ENCODE assay signal across 8 cellular contexts in the genomic region with DNA sequence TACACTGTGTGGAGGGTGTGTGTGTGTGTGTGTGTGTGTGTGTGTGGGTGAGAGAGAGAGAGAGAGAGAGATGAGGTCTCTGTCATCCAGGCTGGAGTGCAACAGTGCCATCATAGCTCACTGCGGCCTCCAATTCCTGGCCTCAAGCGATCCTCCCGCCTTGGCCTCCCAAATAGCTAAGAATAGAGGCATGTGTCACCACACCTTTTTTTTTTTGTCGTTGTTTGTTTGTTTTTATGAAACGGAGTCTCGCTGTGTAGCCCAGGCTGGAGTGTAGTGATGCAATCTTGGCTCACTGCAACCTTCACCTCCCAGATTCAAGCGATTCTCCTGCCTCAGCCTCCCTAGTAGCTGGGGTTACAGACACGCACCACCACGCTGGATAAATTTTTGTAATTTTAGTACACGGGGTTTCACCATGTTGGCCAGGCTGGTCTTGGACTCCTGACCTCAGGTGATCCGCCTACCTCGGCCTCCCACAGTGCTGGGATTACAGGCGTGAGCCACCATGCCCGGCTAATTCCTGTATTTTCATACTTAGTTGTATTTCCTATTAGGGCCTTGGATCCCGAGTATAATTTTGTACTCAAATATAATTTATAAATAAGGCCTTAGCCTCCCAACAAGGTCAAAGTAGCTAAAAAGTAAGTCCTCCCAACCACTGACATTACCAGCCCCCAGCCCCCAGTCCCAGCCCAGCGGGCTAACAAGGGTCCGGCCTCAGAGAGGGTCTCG. TPM values are rescaled to one million over a fixed set of nuclear protein-coding genes. Genes with fewer than 3 reads are reported as not detected.
A peak's percentile ranks its signal among the peaks of the same experiment; 100 is the strongest.
DNase-seq lines count a peak whose midpoint lies in the region; ATAC-seq, FAIRE-seq and TF ChIP-seq lines count a peak whose summit lies in the region.
"Not testable (repeated sequence)": the region's sequence is repeated elsewhere in the genome, so short reads cannot be mapped to it uniquely, and the experiment has no call there.

No MANE protein-coding gene starts in this region.

- H3K27ac ChIP-seq in WERI-Rb-1 (peak overlapping the region; percentile 67), K562 (ENCODE audit: extremely low read depth, low read depth, low read length) (peak overlapping the region; percentile 80), fibroblast of lung (ENCODE audit: insufficient read depth, low read length) (peak overlapping the region; percentile 73), right lobe of liver (peak overlapping the region; percentile 94 to 100 (median 100)), parathyroid adenoma (peak overlapping the region; percentile 73), tibial nerve (peak overlapping the region; percentile 71 to 87 (median 80))

- TF ChIP-seq CTCF in Caco-2 (IDR thresholded peaks at IDR 0.05; ENCODE audit: insufficient read depth in 1 of 2, low read depth in 1 of 2, low read length in 1 of 2, severe bottlenecking in 1 of 2, unreplicated experiment in 1 of 2); WERI-Rb-1 (IDR thresholded peaks at IDR 0.05; ENCODE audit: low read depth, low read length); K562 (IDR thresholded peaks at IDR 0.05 in 2 of 3, conservative IDR thresholded peaks at IDR 0.05 in 1 of 3; ENCODE audit: insufficient read depth in 2 of 3, low read depth in 1 of 3, low read length in 3 of 3); fibroblast of lung (conservative IDR thresholded peaks at IDR 0.05 in 1 of 2, IDR thresholded peaks at IDR 0.05 in 1 of 2; ENCODE audit: low read depth in 1 of 2, low read length in 2 of 2); right lobe of liver (IDR thresholded peaks at IDR 0.05); parathyroid adenoma (IDR thresholded peaks at IDR 0.05); tibial nerve (IDR thresholded peaks at IDR 0.05): not testable (repeated sequence)

- TF ChIP-seq EP300 in K562 (IDR thresholded peaks at IDR 0.05; ENCODE audit: low read length); tibial nerve (IDR thresholded peaks at IDR 0.05): not testable (repeated sequence)

- 33% methylated on average over 13 of the region's 18 CpGs for WGBS in K562 (ENCODE audit: insufficient coverage, low coverage, missing lambda C conversion rate)
- WGBS in right lobe of liver (ENCODE audit: insufficient coverage, low coverage, low lambda C conversion rate, missing lambda C conversion rate) = 41% methylated on average over 14 of the region's 18 CpGs
- 57 to 61% methylated on average over 18 of the region's 18 CpGs for WGBS in tibial nerve, 2 donors

- H3K9me3 Mint-ChIP-seq in Caco-2 (ENCODE audit: unreplicated experiment) = not testable (repeated sequence)

- H3K36me3 ChIP-seq in Caco-2 (ENCODE audit: control insufficient read depth, insufficient read depth, low read length); WERI-Rb-1; K562 (ENCODE audit: control insufficient read depth, insufficient read depth, low read length); fibroblast of lung (ENCODE audit: control insufficient read depth, insufficient read depth, low read length); right lobe of liver; parathyroid adenoma (ENCODE audit: control insufficient read depth, insufficient read depth, low read length): not testable (repeated sequence)
- peaks cover 0 to 12% (median 0%) of the 10 kb centered on the region in 3 donors for H3K36me3 ChIP-seq in tibial nerve

- TF ChIP-seq POLR2A in K562 (conservative IDR thresholded peaks at IDR 0.05); right lobe of liver (IDR thresholded peaks at IDR 0.05); tibial nerve (IDR thresholded peaks at IDR 0.05): not testable (repeated sequence)

- not testable (repeated sequence) for H3K4me1 ChIP-seq in Caco-2, parathyroid adenoma
- H3K4me1 ChIP-seq in K562 (replicated peaks in 1 of 2; ENCODE audit: control insufficient read depth in 2 of 2, insufficient read depth in 2 of 2, low read length in 2 of 2) = peaks cover 13 to 20% of the 10 kb centered on the region in 2 experiments
- H3K4me1 ChIP-seq in fibroblast of lung (ENCODE audit: control insufficient read depth, extremely low read depth, insufficient read depth, low read length) = peaks cover 10% of the 10 kb centered on the region
- peaks cover 0 to 51% (median 20%) of the 10 kb centered on the region in 4 donors for H3K4me1 ChIP-seq in right lobe of liver
- H3K4me1 ChIP-seq in tibial nerve = peaks cover 0 to 10% (median 0%) of the 10 kb centered on the region in 4 donors

- H3K27ac Mint-ChIP-seq in Caco-2 (ENCODE audit: unreplicated experiment) = peak overlapping the region; percentile 64

- H2AFZ ChIP-seq in K562 (ENCODE audit: low read depth, low read length) (peak overlapping the region; percentile 85), fibroblast of lung (ENCODE audit: low read length) (peak overlapping the region; percentile 75), parathyroid adenoma (peak overlapping the region; percentile 94)

- H3K9me3 ChIP-seq in Caco-2; WERI-Rb-1 (ENCODE audit: severe bottlenecking); K562 (replicated peaks; ENCODE audit: control insufficient read depth, insufficient read depth, low read depth, low read length); fibroblast of lung (ENCODE audit: control insufficient read depth, insufficient read depth, low read depth, low read length); right lobe of liver; parathyroid adenoma (ENCODE audit: control insufficient read depth, low read length); tibial nerve: not testable (repeated sequence)

- H3K27me3 Mint-ChIP-seq in Caco-2 (ENCODE audit: insufficient read depth, unreplicated experiment) = not testable (repeated sequence)

- DNase-seq in Caco-2 (peak in 1 of 2 experiments; percentile 32), LoVo (ENCODE audit: low spot score) (peak; percentile 12), fibroblast of lung (ENCODE audit: low read depth in 2 of 2) (peak in 1 of 2 donors; percentile 4)
- DNase-seq in WERI-Rb-1; K562 (ENCODE audit: extremely low read depth in 1 of 4, low spot score in 3 of 4); right lobe of liver; tibial nerve (ENCODE audit: low spot score in 2 of 2): not testable (repeated sequence)

- intact Hi-C loops in Caco-2 (cut with micrococcal nuclease; ENCODE audit: unreplicated experiment) (loop anchor here (1.0 to 10.0 kb wide), 5 partner anchors 13 to 436 kb away; a partner anchor contains a TSS), K562 (cut with micrococcal nuclease) (loop anchor here (10.0 kb wide), 1 partner anchor 236 kb away; no protein-coding TSS in a partner anchor)
- intact Hi-C loops in right lobe of liver (cut with DNase I) = not testable (repeated sequence)

- not testable (repeated sequence) for H3K9me1 ChIP-seq in K562 (ENCODE audit: control insufficient read depth, insufficient read depth, low read length)

- CTCF ChIA-PET in Caco-2 (lab: Charles Lee) = interaction anchor here (0.7 to 1.9 kb wide), 5 partner anchors 25 to 272 kb away, joined by 3 to 13 read pairs (median 4); no protein-coding TSS in a partner anchor
- CTCF ChIA-PET in K562 (lab: Yijun Ruan, JAX; ENCODE audit: low intra/inter-chr PET ratio) = not testable (repeated sequence)

- H3K4me3 ChIP-seq in Caco-2 (ENCODE audit: low read depth, low read length) (peak overlapping the region; percentile 98), WERI-Rb-1 (ENCODE audit: low read depth, low read length) (peak overlapping the region; percentile 63), K562 (peak overlapping the region; percentile 60), fibroblast of lung (replicated peaks in 1 of 4; ENCODE audit: control extremely low read depth in 1 of 4, insufficient read depth in 1 of 4, low read depth in 3 of 4, low read length in 4 of 4) (peak overlapping the region; percentile 48 to 72 (median 69)), right lobe of liver (peak overlapping the region; percentile 64 to 69 (median 66)), parathyroid adenoma (ENCODE audit: low read depth, low read length) (peak overlapping the region; percentile 62), tibial nerve (peak overlapping the region; percentile 57 to 72 (median 66))

- POLR2A ChIA-PET in Caco-2 (lab: Charles Lee) = interaction anchor here (0.5 to 1.1 kb wide), 4 partner anchors 17 to 159 kb away, joined by 3 to 7 read pairs (median 6); no protein-coding TSS in a partner anchor
- POLR2A ChIA-PET in K562 (lab: Yijun Ruan, JAX) = not testable (repeated sequence)

- in situ Hi-C loops in K562 (cut with MboI) = loop anchor here (25.0 kb wide), 1 partner anchor 274 kb away; a partner anchor contains a TSS

- FAIRE-seq in K562 (lab: Jason Lieb, UNC) = not testable (repeated sequence)

- H3K27me3 ChIP-seq in Caco-2 (replicated peaks; ENCODE audit: control insufficient read depth, insufficient read depth, low read length); WERI-Rb-1 (ENCODE audit: insufficient read depth, low read depth, severe bottlenecking); K562 (ENCODE audit: control insufficient read depth in 2 of 2, insufficient read depth in 2 of 2, low read length in 2 of 2); fibroblast of lung (ENCODE audit: control insufficient read depth, insufficient read depth, low read length); right lobe of liver; parathyroid adenoma (ENCODE audit: control insufficient read depth, insufficient read depth, low read length); tibial nerve: not testable (repeated sequence)

- H3K36me3 Mint-ChIP-seq in Caco-2 (ENCODE audit: insufficient read depth, unreplicated experiment) = not testable (repeated sequence)

- not testable (repeated sequence) for H4K20me1 ChIP-seq in K562 (replicated peaks; ENCODE audit: control insufficient read depth, insufficient read depth, low read length); fibroblast of lung (ENCODE audit: control insufficient read depth, extremely low read depth, insufficient read depth, low read length)

- peaks cover 14% of the 10 kb centered on the region for H3K4me1 Mint-ChIP-seq in Caco-2 (ENCODE audit: low read depth, unreplicated experiment)

- H3K4me2 ChIP-seq in K562 (ENCODE audit: insufficient read depth, low read length) (peak overlapping the region; percentile 75), fibroblast of lung (ENCODE audit: extremely low read depth, insufficient read depth, low read length) (peak overlapping the region; percentile 66), parathyroid adenoma (ENCODE audit: low read length) (peak overlapping the region; percentile 75)

- ATAC-seq in K562 = not testable (repeated sequence)
- ATAC-seq in right lobe of liver = peak in 1 of 4 donors; percentile 3

- BruUV-seq in Caco-2 (replicated peaks; lab: Mats Ljungman, UMichigan) (TSS peak; percentile 79), K562 (replicated peaks; lab: Mats Ljungman, UMichigan) (TSS peak; percentile 87)

- peak overlapping the region; percentile 77 to 97 for H3K9ac ChIP-seq in K562 (ENCODE audit: insufficient read depth in 1 of 2, low read depth in 2 of 2, low read length in 2 of 2)
- H3K9ac ChIP-seq in fibroblast of lung (ENCODE audit: insufficient read depth, low read length) = peak overlapping the region; percentile 76
- not testable (repeated sequence) for H3K9ac ChIP-seq in parathyroid adenoma

- peaks cover 18% of the 10 kb centered on the region; the same call in 2 of the 3 replicates for H3K79me2 ChIP-seq in K562 (ENCODE audit: control insufficient read depth, insufficient read depth, low read length)
- not testable (repeated sequence) for H3K79me2 ChIP-seq in fibroblast of lung (ENCODE audit: control insufficient read depth, insufficient read depth, low read length); parathyroid adenoma

- not testable (repeated sequence) for TF ChIP-seq RAD21 in K562 (CRISPR knock-in tag; conservative IDR thresholded peaks at IDR 0.05 in 1 of 2, IDR thresholded peaks at IDR 0.05 in 1 of 2)

- peak overlapping the region; percentile 77 for H3K4me3 Mint-ChIP-seq in Caco-2 (ENCODE audit: unreplicated experiment)

RNA-seq across cellular contexts. Expression of a gene that starts 0.7 kb away (rescaled TPM):
- total RNA-seq in Caco-2 (2022) (22.6 and 27.4 TPM in 2 replicates), K562 (2014; rRNA removed) (30.5 TPM in 2 replicates), K562 (2014; rRNA removed; fragmentation: Illumina TruSeq; extraction: Trizol) (23.1 and 23.8 TPM in 2 replicates), K562 (2015; rRNA removed; fragmentation: Illumina TruSeq; extraction: Trizol) (20.3 and 20.7 TPM in 2 replicates), K562 (2021) (23.5 and 23.9 TPM in 2 replicates), fibroblast of lung (9.6 and 10.3 TPM in 2 replicates), right lobe of liver (100 to 1,000 TPM in 1 of 6 experiments, 10 to 100 TPM in 5; 28.0 to 168 (median 79.9) TPM), tibial nerve (1 to 10 TPM; 3.1 to 9.4 (median 7.0) TPM)
- 8.2 and 9.6 TPM in 2 replicates for total RNA-seq in K562 (2011; cell fraction: chromatin; rRNA removed; ENCODE audit: low replicate concordance)
- total RNA-seq in K562 (2011; cell fraction: nucleolus; rRNA removed) = 7.4 and 8.2 TPM in 2 replicates
- 8.7 and 9.5 TPM in 2 replicates for total RNA-seq in K562 (2011; cell fraction: nucleoplasm; rRNA removed)
- polyA plus RNA-seq in K562 (2011; rRNA removed) (15.5 and 24.2 TPM in 2 replicates), K562 (2014; fragmentation: Illumina TruSeq; extraction: Trizol) (16.2 and 19.0 TPM in 2 replicates), K562 (2014; fragmentation: Nextera tagmentation; extraction: Ambion mirVana) (1 to 10 TPM; 3.5 to 6.6 TPM), K562 (2014; rRNA removed) (14.9 and 18.9 TPM in 2 replicates), fibroblast of lung (6.8 and 10.2 TPM in 2 replicates)
- 16.3 and 17.3 TPM in 2 replicates for polyA plus RNA-seq in K562 (2011; cell fraction: cytosol; rRNA removed)
- 7.8 and 9.3 TPM in 2 replicates for polyA plus RNA-seq in K562 (2011; cell fraction: nucleus; rRNA removed)
- polyA plus RNA-seq in K562 (2012) = 8.7 and 14.1 TPM in 2 replicates
- polyA minus RNA-seq in K562 (2011; rRNA and poly(A)+ RNA removed) = 34.0 and 38.3 TPM in 2 replicates
- 20.4 and 25.9 TPM in 2 replicates for polyA minus RNA-seq in K562 (2011; cell fraction: cytosol; rRNA and poly(A)+ RNA removed)
- 5.7 and 8.2 TPM in 2 replicates for polyA minus RNA-seq in K562 (2011; cell fraction: nucleus; rRNA and poly(A)+ RNA removed)
- 5.5 and 7.7 TPM in 2 replicates for polyA plus RNA-seq in fibroblast of lung (2012)
- 3.5 and 14.5 TPM in 2 replicates for polyA minus RNA-seq in fibroblast of lung (ENCODE audit: low replicate concordance)

RNA-seq across cellular contexts. Expression of a gene that starts 17.7 kb away (rescaled TPM):
- total RNA-seq in Caco-2 (2022) (34.4 and 37.0 TPM in 2 replicates), K562 (2014; rRNA removed) (20.2 and 20.3 TPM in 2 replicates), K562 (2014; rRNA removed; fragmentation: Illumina TruSeq; extraction: Trizol) (37.7 and 39.8 TPM in 2 replicates), K562 (2015; rRNA removed; fragmentation: Illumina TruSeq; extraction: Trizol) (26.7 and 30.9 TPM in 2 replicates), K562 (2021) (23.7 and 24.9 TPM in 2 replicates), fibroblast of lung (14.2 and 14.9 TPM in 2 replicates), right lobe of liver (10 to 100 TPM; 13.6 to 24.3 (median 20.0) TPM), tibial nerve (10 to 100 TPM; 12.2 to 24.3 (median 22.1) TPM)
- total RNA-seq in K562 (2011; cell fraction: chromatin; rRNA removed; ENCODE audit: low replicate concordance) = 9.8 and 32.6 TPM in 2 replicates
- 6.0 and 6.3 TPM in 2 replicates for total RNA-seq in K562 (2011; cell fraction: nucleolus; rRNA removed)
- total RNA-seq in K562 (2011; cell fraction: nucleoplasm; rRNA removed) = 10.9 and 12.4 TPM in 2 replicates
- polyA plus RNA-seq in K562 (2011; rRNA removed) (22.7 and 32.1 TPM in 2 replicates), K562 (2014; fragmentation: Illumina TruSeq; extraction: Trizol) (29.3 and 39.3 TPM in 2 replicates), K562 (2014; fragmentation: Nextera tagmentation; extraction: Ambion mirVana) (10 to 100 TPM; 50.8 to 57.8 TPM), K562 (2014; rRNA removed) (32.9 and 37.1 TPM in 2 replicates), fibroblast of lung (16.0 and 21.8 TPM in 2 replicates)
- 7.2 and 10.4 TPM in 2 replicates for polyA plus RNA-seq in K562 (2011; cell fraction: cytosol; rRNA removed)
- polyA plus RNA-seq in K562 (2011; cell fraction: nucleus; rRNA removed) = 8.4 and 10.9 TPM in 2 replicates
- 18.5 and 20.7 TPM in 2 replicates for polyA plus RNA-seq in K562 (2012)
- polyA minus RNA-seq in K562 (2011; rRNA and poly(A)+ RNA removed) = 21.1 and 23.8 TPM in 2 replicates
- 7.0 and 8.1 TPM in 2 replicates for polyA minus RNA-seq in K562 (2011; cell fraction: cytosol; rRNA and poly(A)+ RNA removed)
- polyA minus RNA-seq in K562 (2011; cell fraction: nucleus; rRNA and poly(A)+ RNA removed) = 7.4 and 17.3 TPM in 2 replicates
- polyA plus RNA-seq in fibroblast of lung (2012) = 9.5 and 13.6 TPM in 2 replicates
- polyA minus RNA-seq in fibroblast of lung (ENCODE audit: low replicate concordance) = 0.41 and 2.1 TPM in 2 replicates
